In the genomic region with DNA sequence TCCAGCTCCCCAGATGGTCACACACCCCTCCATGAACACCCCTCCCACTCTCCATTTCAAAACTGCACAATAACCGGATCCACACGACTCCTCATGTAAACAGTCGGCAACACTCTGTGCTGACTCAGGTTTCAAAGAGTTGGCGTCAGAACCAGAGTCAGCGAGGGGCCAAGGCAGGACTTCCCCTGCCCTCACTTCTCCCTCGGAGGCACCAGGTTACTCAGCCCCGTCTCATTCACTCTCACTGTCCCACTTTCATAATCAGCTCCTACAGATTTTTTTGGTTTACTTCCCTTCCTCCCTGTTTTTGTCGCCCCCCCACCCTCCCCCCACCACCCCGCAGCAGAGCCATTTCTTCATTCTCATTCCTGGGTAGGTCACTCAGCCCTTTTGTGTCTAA, we compare ENCODE assay signal across 8 cellular contexts. TPM values are rescaled to one million over a fixed set of nuclear protein-coding genes. Genes with fewer than 3 reads are reported as not detected.
DNase-seq lines count a peak whose midpoint lies in the region; ATAC-seq and TF ChIP-seq lines count a peak whose summit lies in the region.

No MANE protein-coding gene starts in this region.

- no peak for ATAC-seq in GM19324 (IDR thresholded peaks at IDR 0.05; ENCODE audit: low FRiP score, unreplicated experiment)
- ATAC-seq in GM19395 (IDR thresholded peaks at IDR 0.05; ENCODE audit: unreplicated experiment), result no peak

- TF ChIP-seq CTCF in choroid plexus epithelial cell (conservative IDR thresholded peaks at IDR 0.05; ENCODE audit: low read depth, low read length), result no peak

- H3K4me3 ChIP-seq in choroid plexus epithelial cell (ENCODE audit: low read depth, low read length), result no peak overlapping the region

- peak; percentile 78 for DNase-seq in activated effector memory CD4-positive, alpha-beta T cell treated with anti-CD3 and anti-CD28 coated beads, Interleukin-2, amount 50 U/mL, for 16 hours
- no peak for DNase-seq in activated effector memory CD4-positive, alpha-beta T cell treated with Interleukin-2 at 50 U/mL for 16 hours
- DNase-seq in NCI-H460 (ENCODE audit: extremely low read depth, low read depth) (peak; percentile 71), choroid plexus epithelial cell (ENCODE audit: low read depth) (peak; percentile 87), NCI-H146 treated with DMSO at 0.1 percent for 48 hours (lab: John Stamatoyannopoulos, UW; ENCODE audit: unreplicated experiment) (no peak)
- DNase-seq in stimulated activated CD4-positive, alpha-beta T cell treated with anti-CD3 and anti-CD28 coated beads, Interleukin-2, amount 100 ng/mL, for 4 hours (ENCODE audit: low read depth), result peak; percentile 7

RNA-seq across cellular contexts. Expression of a gene that starts 2.7 kb away (rescaled TPM):
- 657 and 660 TPM in 2 replicates for total RNA-seq in NCI-H460 (2014; rRNA removed; shearing (Covaris generic))
- 129 and 150 TPM in 2 replicates for polyA plus RNA-seq in NCI-H460 (2014; cell fraction: nucleus; rRNA removed)

RNA-seq across cellular contexts. Expression of a gene that starts 18.5 kb away (rescaled TPM):
- 51.6 and 57.0 TPM in 2 replicates for total RNA-seq in NCI-H460 (2014; rRNA removed; shearing (Covaris generic))
- 67.0 and 69.3 TPM in 2 replicates for polyA plus RNA-seq in NCI-H460 (2014; cell fraction: nucleus; rRNA removed)

RNA-seq across cellular contexts. Expression of a gene that starts 40.1 kb away (rescaled TPM):
- total RNA-seq in NCI-H460 (2014; rRNA removed; shearing (Covaris generic)), result 0.14 TPM in 1 of 2 replicates, not detected in the other
- 0.29 and 0.58 TPM in 2 replicates for polyA plus RNA-seq in NCI-H460 (2014; cell fraction: nucleus; rRNA removed)

RNA-seq across cellular contexts. Expression of a gene that starts 50.2 kb away (rescaled TPM):
- total RNA-seq in NCI-H460 (2014; rRNA removed; shearing (Covaris generic)), result 0.10 TPM in 1 of 2 replicates, not detected in the other
- polyA plus RNA-seq in NCI-H460 (2014; cell fraction: nucleus; rRNA removed), result 0.27 and 0.76 TPM in 2 replicates

Comparison
In these comparisons a context has a peak if more than half of its experiments do, and no peak if none do; other contexts are left out.
1. DNase-seq: peak in activated effector memory CD4-positive, alpha-beta T cell treated with anti-CD3 and anti-CD28 coated beads, Interleukin-2, amount 50 U/mL, for 16 hours (single experiment), NCI-H460 (single experiment), choroid plexus epithelial cell (single experiment) and stimulated activated CD4-positive, alpha-beta T cell treated with anti-CD3 and anti-CD28 coated beads, Interleukin-2, amount 100 ng/mL, for 4 hours (single experiment); none in activated effector memory CD4-positive, alpha-beta T cell treated with Interleukin-2 at 50 U/mL for 16 hours (single experiment) and NCI-H146 treated with DMSO at 0.1 percent for 48 hours (single experiment).